ENCODE assay signal across 19 cellular contexts in the genomic region with DNA sequence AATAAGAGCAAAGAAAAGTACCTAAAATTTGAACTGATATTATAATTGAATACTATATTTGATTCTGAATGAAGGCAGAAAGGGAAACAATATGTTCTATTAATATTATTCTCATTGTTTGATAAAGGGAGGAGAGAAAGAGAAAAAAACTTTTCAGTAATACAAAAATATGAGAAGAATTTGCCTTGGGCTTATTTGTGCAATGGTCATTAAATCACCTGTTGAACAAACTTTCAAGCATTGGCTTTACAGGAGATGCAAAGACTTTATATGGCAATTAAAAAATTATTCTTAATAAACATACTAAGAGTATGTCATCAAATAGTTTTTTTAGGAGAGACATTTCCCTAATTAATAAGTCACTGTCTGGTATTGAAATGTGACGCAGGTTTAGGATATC.
A peak's percentile ranks its signal among the peaks of the same experiment; 100 is the strongest.
DNase-seq lines count a peak whose midpoint lies in the region; ATAC-seq, FAIRE-seq and TF ChIP-seq lines count a peak whose summit lies in the region.
"Had no signal": no experiment of that assay in that cellular context is flagged by ENCODE, and none has a peak within 500 bp of the region (broad histone marks: within the 10 kb centered on the region; RNA-seq: fewer than 3 reads in every experiment).

No MANE protein-coding gene starts in this region.

- H3K27ac Mint-ChIP-seq in mesothelial cell of epicardium = peak overlapping the region; percentile 48
- H3K27ac Mint-ChIP-seq: GM23338, H9, HFFc6 had no signal

- intact Hi-C loops in left colon (cut with DNase I, micrococcal nuclease) = no loop called here

- H3K4me3 Mint-ChIP-seq in mesothelial cell of epicardium = no peak overlapping the region
- H3K4me3 Mint-ChIP-seq: CD4-positive, alpha-beta memory T cell; GM23338; H9; HFFc6 had no signal

- peaks cover 4% of the 10 kb centered on the region for H3K4me1 Mint-ChIP-seq in mesothelial cell of epicardium
- H3K4me1 Mint-ChIP-seq: CD4-positive, alpha-beta memory T cell; GM23338; H9 had no signal

- peak overlapping the region; percentile 80 for H3K4me2 ChIP-seq in OCI-LY3 (ENCODE audit: low read length)
- H3K4me2 ChIP-seq: GM23338 had no signal

- TF ChIP-seq CTCF in OCI-LY3 (IDR thresholded peaks at IDR 0.05; ENCODE audit: low read depth, low read length) (no peak), mesothelial cell of epicardium (IDR thresholded peaks at IDR 0.05; ENCODE audit: unreplicated experiment) (no peak)

- no peak overlapping the region for H2AFZ ChIP-seq in OCI-LY3 (ENCODE audit: low read depth, low read length)
- H2AFZ ChIP-seq: GM23338 had no signal

- peaks cover 23% of the 10 kb centered on the region for H3K36me3 Mint-ChIP-seq in mesothelial cell of epicardium

- DNase-seq in mesothelial cell of epicardium (ENCODE audit: low spot score in 2 of 2, unreplicated experiment in 2 of 2) = no peak
- no peak for DNase-seq in left colon
- DNase-seq in stimulated activated CD4-positive, alpha-beta T cell treated with anti-CD3 and anti-CD28 coated beads, Interleukin-4, amount 100 ng/mL, for 1 hour = no peak
- DNase-seq: 8988T; C1 segment of cervical spinal cord; Calu3; CD4-positive, alpha-beta memory T cell; COR-L47; DMS53; DMS79 treated with DMSO at 0.1 percent for 48 hours; GF-D8; H9; HFFc6 had no signal

- no peaks in the 10 kb centered on the region for H3K9me3 ChIP-seq in OCI-LY3 (ENCODE audit: insufficient read depth, low read length)

- H3K4me1 ChIP-seq in OCI-LY3 (ENCODE audit: low read length) = peaks cover 32% of the 10 kb centered on the region

- no peaks in the 10 kb centered on the region for H3K9me3 Mint-ChIP-seq in mesothelial cell of epicardium
- H3K9me3 Mint-ChIP-seq: CD4-positive, alpha-beta memory T cell; GM23338; H9; HFFc6 had no signal

- no peaks in the 10 kb centered on the region for H3K27me3 Mint-ChIP-seq in mesothelial cell of epicardium (ENCODE audit: low read depth)
- H3K27me3 Mint-ChIP-seq: CD4-positive, alpha-beta memory T cell had no signal

- H3K27me3 ChIP-seq in OCI-LY3 (ENCODE audit: low read depth, low read length) = no peaks in the 10 kb centered on the region

- no peaks in the 10 kb centered on the region; the same call in 1 of the 2 replicates for H3K79me2 ChIP-seq in OCI-LY3 (ENCODE audit: low read length)

- peak overlapping the region; percentile 54; the same call in 1 of the 2 replicates for H3K9ac ChIP-seq in OCI-LY3 (ENCODE audit: low read length)

- H3K36me3 ChIP-seq in OCI-LY3 (replicated peaks; ENCODE audit: low read depth, low read length) = peaks cover 14% of the 10 kb centered on the region

- peak overlapping the region; percentile 94 for H3K27ac ChIP-seq in OCI-LY3 (ENCODE audit: low read length)

- H3K4me3 ChIP-seq in OCI-LY3 (ENCODE audit: low read length) = no peak overlapping the region
- H3K4me3 ChIP-seq: GM23338 had no signal

- no peak for ATAC-seq in left colon
- no peak for ATAC-seq in HG03521 (IDR thresholded peaks at IDR 0.05; ENCODE audit: unreplicated experiment)
- ATAC-seq: GM23338, HCT116 had no signal

- FAIRE-seq in A204.1 (lab: Jason Lieb, UNC) = peak; percentile 90
- FAIRE-seq: GM18507 had no signal

- H4K20me1 ChIP-seq in OCI-LY3 (ENCODE audit: insufficient read depth, low read length) = no peaks in the 10 kb centered on the region
